Comparison of ENCODE assay signal across 1 cellular context in the genomic region with DNA sequence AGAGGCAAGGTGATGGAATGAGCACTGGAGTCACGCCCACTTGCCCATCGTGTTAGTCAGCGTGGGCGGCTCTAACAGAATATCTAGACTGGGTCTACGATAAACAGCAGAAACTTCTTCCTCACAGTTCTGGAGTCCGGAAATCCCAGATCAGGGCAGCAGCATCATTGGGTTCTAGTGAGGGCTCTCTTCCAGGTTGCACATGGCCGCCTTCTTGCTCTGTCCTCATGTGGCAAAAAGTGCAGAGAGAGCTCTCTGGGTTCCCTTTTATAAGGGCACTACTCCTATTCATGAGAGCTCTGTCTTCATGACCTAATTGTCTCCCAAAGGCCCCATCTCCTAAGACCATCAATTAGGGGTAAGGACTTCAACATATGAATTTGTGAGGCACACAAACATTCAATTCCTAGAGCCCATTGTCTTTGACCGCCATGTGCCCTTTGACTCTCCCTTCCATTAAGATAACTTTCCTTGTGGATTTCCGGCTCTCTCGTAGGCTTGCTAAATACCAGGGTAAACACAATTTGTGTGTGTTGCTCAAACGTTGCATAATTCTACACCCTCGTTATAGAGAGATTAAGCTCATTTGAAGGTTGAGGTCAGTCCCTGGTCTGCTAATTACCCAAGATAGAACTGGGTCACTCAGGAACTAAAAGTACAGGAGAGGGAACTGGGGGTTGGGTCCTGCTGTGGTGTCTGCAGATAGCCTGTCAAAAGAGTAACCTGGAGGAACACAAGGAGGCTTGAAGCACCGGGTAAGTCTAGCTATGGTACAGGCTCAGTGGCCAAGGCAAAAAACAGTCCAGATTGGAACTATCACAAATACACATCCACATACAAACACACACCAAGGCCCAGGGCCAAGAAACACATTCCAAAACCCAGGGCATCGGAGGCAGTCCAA.
A peak's percentile ranks its signal among the peaks of the same experiment; 100 is the strongest.
TF ChIP-seq lines count a peak whose summit lies in the region.

No MANE protein-coding gene starts in this region.

TF ChIP-seq in liver, 16 proteins besides CTCF, POLR2A, EP300 and RAD21 (continued from another document):
- TF ChIP-seq, protein P1, sequence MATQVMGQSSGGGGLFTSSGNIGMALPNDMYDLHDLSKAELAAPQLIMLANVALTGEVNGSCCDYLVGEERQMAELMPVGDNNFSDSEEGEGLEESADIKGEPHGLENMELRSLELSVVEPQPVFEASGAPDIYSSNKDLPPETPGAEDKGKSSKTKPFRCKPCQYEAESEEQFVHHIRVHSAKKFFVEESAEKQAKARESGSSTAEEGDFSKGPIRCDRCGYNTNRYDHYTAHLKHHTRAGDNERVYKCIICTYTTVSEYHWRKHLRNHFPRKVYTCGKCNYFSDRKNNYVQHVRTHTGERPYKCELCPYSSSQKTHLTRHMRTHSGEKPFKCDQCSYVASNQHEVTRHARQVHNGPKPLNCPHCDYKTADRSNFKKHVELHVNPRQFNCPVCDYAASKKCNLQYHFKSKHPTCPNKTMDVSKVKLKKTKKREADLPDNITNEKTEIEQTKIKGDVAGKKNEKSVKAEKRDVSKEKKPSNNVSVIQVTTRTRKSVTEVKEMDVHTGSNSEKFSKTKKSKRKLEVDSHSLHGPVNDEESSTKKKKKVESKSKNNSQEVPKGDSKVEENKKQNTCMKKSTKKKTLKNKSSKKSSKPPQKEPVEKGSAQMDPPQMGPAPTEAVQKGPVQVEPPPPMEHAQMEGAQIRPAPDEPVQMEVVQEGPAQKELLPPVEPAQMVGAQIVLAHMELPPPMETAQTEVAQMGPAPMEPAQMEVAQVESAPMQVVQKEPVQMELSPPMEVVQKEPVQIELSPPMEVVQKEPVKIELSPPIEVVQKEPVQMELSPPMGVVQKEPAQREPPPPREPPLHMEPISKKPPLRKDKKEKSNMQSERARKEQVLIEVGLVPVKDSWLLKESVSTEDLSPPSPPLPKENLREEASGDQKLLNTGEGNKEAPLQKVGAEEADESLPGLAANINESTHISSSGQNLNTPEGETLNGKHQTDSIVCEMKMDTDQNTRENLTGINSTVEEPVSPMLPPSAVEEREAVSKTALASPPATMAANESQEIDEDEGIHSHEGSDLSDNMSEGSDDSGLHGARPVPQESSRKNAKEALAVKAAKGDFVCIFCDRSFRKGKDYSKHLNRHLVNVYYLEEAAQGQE (IDR thresholded peaks at IDR 0.05): peak; percentile 70
- TF ChIP-seq FOXA2 (IDR thresholded peaks at IDR 0.05): peak; percentile 91
- peak; percentile 99 for TF ChIP-seq RXRA (IDR thresholded peaks at IDR 0.05)
- TF ChIP-seq, protein P2, sequence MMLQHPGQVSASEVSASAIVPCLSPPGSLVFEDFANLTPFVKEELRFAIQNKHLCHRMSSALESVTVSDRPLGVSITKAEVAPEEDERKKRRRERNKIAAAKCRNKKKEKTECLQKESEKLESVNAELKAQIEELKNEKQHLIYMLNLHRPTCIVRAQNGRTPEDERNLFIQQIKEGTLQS (IDR thresholded peaks at IDR 0.05): peak; percentile 87
